Comparison of ENCODE assay signal across 15 cellular contexts in the genomic region with DNA sequence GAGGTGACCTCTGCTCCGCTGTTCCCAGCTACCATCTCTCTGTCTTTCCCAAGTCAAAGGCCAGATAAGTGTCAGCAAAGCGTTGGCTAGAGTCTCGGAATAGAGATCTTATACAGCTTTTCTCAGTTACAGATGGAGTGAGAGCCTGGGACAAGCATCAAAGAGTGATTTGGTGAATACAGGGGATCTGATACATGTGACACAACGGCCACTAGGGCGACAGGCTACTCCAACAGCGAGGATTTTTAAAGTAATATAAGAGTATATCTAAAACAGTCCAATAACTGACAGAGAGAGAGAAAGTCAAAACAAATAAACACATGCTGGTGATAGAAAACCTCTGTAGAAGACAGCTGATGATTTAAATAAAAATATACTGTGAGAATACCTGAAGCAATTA.
"Had no signal": no experiment of that assay in that cellular context is flagged by ENCODE, and none has a peak within 500 bp of the region (broad histone marks: within the 10 kb centered on the region; RNA-seq: fewer than 3 reads in every experiment).

No MANE protein-coding gene starts in this region.

- H3K36me3 ChIP-seq: esophagus muscularis mucosa, neutrophil, spleen, tibial nerve had no signal

- H3K27ac ChIP-seq: epithelial cell of prostate, esophagus muscularis mucosa, hepatocyte, neutrophil, spleen, tibial nerve had no signal

- DNase-seq: effector memory CD4-positive, alpha-beta T cell; kidney glomerular epithelial cell; naive thymus-derived CD4-positive, alpha-beta T cell; nephron progenitor cell; spleen; stimulated activated CD4-positive, alpha-beta T cell treated with anti-CD3 and anti-CD28 coated beads, Interleukin-15, amount 100 ng/mL, for 24 hours; stimulated activated CD4-positive, alpha-beta T cell treated with anti-CD3 and anti-CD28 coated beads, Interleukin-1b, Interleukin-23, amount 100 ng/mL, for 48 hours; stimulated activated CD4-positive, alpha-beta T cell treated with anti-CD3 and anti-CD28 coated beads, Interleukin-4, amount 100 ng/mL, for 24 hours had no signal

- H3K9me3 ChIP-seq: esophagus muscularis mucosa, neutrophil, spleen, tibial nerve had no signal

- ATAC-seq: naive thymus-derived CD4-positive, alpha-beta T cell; sciatic nerve; stimulated activated memory B cell treated with anti-CD40 and anti-IgM and Interleukin-4, amounts not matched to agents 10 μg/mL and 1 μg/mL and 100 μg/mL, for 72 hours had no signal

- H3K4me3 ChIP-seq: esophagus muscularis mucosa, hepatocyte, spleen, tibial nerve had no signal

- H3K4me1 ChIP-seq: esophagus muscularis mucosa, spleen, tibial nerve had no signal

- H2AFZ ChIP-seq: hepatocyte had no signal

- H3K79me2 ChIP-seq: hepatocyte had no signal

- H3K27me3 ChIP-seq: esophagus muscularis mucosa, hepatocyte, neutrophil, spleen, tibial nerve had no signal

- H3K4me2 ChIP-seq: hepatocyte had no signal
